ENCODE assay signal across 1 cellular context in genomic region chr19:3179739-3180293, GRCh38.
TF ChIP-seq lines count a peak whose summit lies in the region.

No MANE protein-coding gene starts in this region.

TF ChIP-seq in HepG2, 621 proteins besides CTCF, POLR2A, EP300 and RAD21:
- TF ChIP-seq TAF1 (CRISPR knock-in tag; IDR thresholded peaks at IDR 0.05): no peak
- peak; percentile 9 for TF ChIP-seq AGO2 (optimal IDR thresholded peaks at IDR 0.05; ENCODE audit: low read depth, low read length)
TF ChIP-seq in HepG2: peak in this region for 1.
